Comparison of ENCODE assay signal across 15 cellular contexts in genomic region chr5:138985256-138985655, GRCh38.
DNase-seq lines count a peak whose midpoint lies in the region; ATAC-seq, FAIRE-seq and TF ChIP-seq lines count a peak whose summit lies in the region.
"Had no signal": no experiment of that assay in that cellular context is flagged by ENCODE, and none has a peak within 500 bp of the region (broad histone marks: within the 10 kb centered on the region; RNA-seq: fewer than 3 reads in every experiment).

No MANE protein-coding gene starts in this region.

- TF ChIP-seq CTCF in Calu3 (IDR thresholded peaks at IDR 0.05; ENCODE audit: unreplicated experiment) (no peak), H1 (IDR thresholded peaks at IDR 0.05; ENCODE audit: control extremely low read depth in 1 of 3, insufficient read depth in 1 of 3, low read depth in 1 of 3, low read length in 3 of 3) (no peak), suprapubic skin (IDR thresholded peaks at IDR 0.05) (no peak), foreskin fibroblast (IDR thresholded peaks at IDR 0.05; ENCODE audit: low read depth, low read length) (no peak)

- no peak overlapping the region for H2AFZ ChIP-seq in H1 (ENCODE audit: low read length)
- no peak overlapping the region for H2AFZ ChIP-seq in trophoblast cell (ENCODE audit: insufficient read depth, low read length, poor library complexity)

- intact Hi-C loops in Calu3 (cut with micrococcal nuclease; ENCODE audit: unreplicated experiment), result no loop called here

- no peaks in the 10 kb centered on the region for H3K23me2 ChIP-seq in H1 (ENCODE audit: low read depth, low read length)

- no peak overlapping the region for H4K91ac ChIP-seq in H1 (replicated peaks; ENCODE audit: insufficient read length, low read length)
- H4K91ac ChIP-seq in trophoblast cell (ENCODE audit: low read depth, low read length), result no peak overlapping the region

- H3K27ac Mint-ChIP-seq in Calu3 (ENCODE audit: unreplicated experiment), result peak overlapping the region; percentile 77
- H3K27ac Mint-ChIP-seq: activated T-cell treated with anti-CD3 and anti-CD28 coated beads, Interleukin-2, amount 50 U/mL, for 72 hours had no signal

- BruUV-seq in Calu3 (replicated peaks; lab: Mats Ljungman, UMichigan), result no TSS peak

- H3K18ac ChIP-seq in H1 (ENCODE audit: extremely low read depth, low read length), result no peak overlapping the region
- H3K18ac ChIP-seq in trophoblast cell (ENCODE audit: low read length), result no peak overlapping the region

- CTCF ChIA-PET in Calu3 (lab: Charles Lee) (interaction anchor here (0.7 to 1.0 kb wide), 2 partner anchors 10 to 16 kb away, joined by 3 to 4 read pairs; no protein-coding TSS in a partner anchor), H1 (lab: Charles Lee; ENCODE audit: partially characterized antibody) (interaction anchor here (0.8 to 1.6 kb wide), 7 partner anchors 10 to 261 kb away, joined by 3 to 5 read pairs (median 4); no protein-coding TSS in a partner anchor)

- no peak for ATAC-seq in HG02884 (IDR thresholded peaks at IDR 0.05; ENCODE audit: unreplicated experiment)
- ATAC-seq: naive thymus-derived CD4-positive, alpha-beta T cell had no signal

- H3K4ac ChIP-seq in H1 (replicated peaks; ENCODE audit: insufficient read length, low read depth, low read length) (no peak overlapping the region), trophoblast cell (ENCODE audit: low read depth, low read length) (no peak overlapping the region)

- no peak overlapping the region for H3K4me2 ChIP-seq in H1 (ENCODE audit: insufficient read depth in 1 of 2, low read depth in 2 of 2, low read length in 2 of 2)
- H3K4me2 ChIP-seq in trophoblast cell (ENCODE audit: low read length), result no peak overlapping the region

- H3K4me1 ChIP-seq in H1 (replicated peaks in 1 of 4; ENCODE audit: control insufficient read depth in 3 of 4, insufficient read depth in 4 of 4, low read length in 3 of 4) (no peaks in the 10 kb centered on the region), trophoblast cell (ENCODE audit: control insufficient read depth in 1 of 2, insufficient read depth in 2 of 2, low read length in 2 of 2) (peaks cover 2 to 3% of the 10 kb centered on the region in 2 experiments), suprapubic skin (peaks cover 8% of the 10 kb centered on the region)
- H3K4me1 ChIP-seq: lower lobe of right lung, tibial nerve had no signal

- H3K9ac ChIP-seq in H1 (replicated peaks in 1 of 4; ENCODE audit: extremely low read depth in 1 of 4, low read depth in 3 of 4, low read length in 3 of 4), result no peak overlapping the region
- no peak overlapping the region for H3K9ac ChIP-seq in trophoblast cell (ENCODE audit: low read length)

- no peak for FAIRE-seq in H1 (lab: Jason Lieb, UNC)

- H3K79me1 ChIP-seq in H1 (ENCODE audit: low read depth, low read length) (no peaks in the 10 kb centered on the region), trophoblast cell (ENCODE audit: low read length) (no peaks in the 10 kb centered on the region)

- no peaks in the 10 kb centered on the region for H3K9me3 ChIP-seq in H1 (ENCODE audit: insufficient read depth in 2 of 2, low read depth in 1 of 2, low read length in 1 of 2)
- H3K9me3 ChIP-seq in trophoblast cell (ENCODE audit: insufficient read depth, low read depth, low read length), result no peaks in the 10 kb centered on the region
- no peaks in the 10 kb centered on the region for H3K9me3 ChIP-seq in suprapubic skin
- H3K9me3 ChIP-seq: lower lobe of right lung, tibial nerve had no signal

- H4K8ac ChIP-seq in H1 (ENCODE audit: extremely low read depth, insufficient read depth, low read length) (no peak overlapping the region), trophoblast cell (ENCODE audit: low read depth, low read length) (no peak overlapping the region)

- no peaks in the 10 kb centered on the region for H4K20me1 ChIP-seq in H1 (replicated peaks in 1 of 2; ENCODE audit: control insufficient read depth in 1 of 2, insufficient read depth in 2 of 2, low read length in 2 of 2)

- no peak overlapping the region for H3K14ac ChIP-seq in H1 (ENCODE audit: insufficient read length)
- no peak overlapping the region for H3K14ac ChIP-seq in trophoblast cell (ENCODE audit: low read length)

- POLR2A ChIA-PET in H1 (lab: Charles Lee; ENCODE audit: partially characterized antibody), result interaction anchor here (1.0 to 1.1 kb wide), 2 partner anchors 12 to 320 kb away, joined by 3 read pairs; no protein-coding TSS in a partner anchor

- H3K36me3 ChIP-seq in H1 (ENCODE audit: control insufficient read depth in 2 of 4, insufficient read depth in 4 of 4, low read length in 3 of 4) (no peaks in the 10 kb centered on the region; a peak in 1 of 8 replicates), trophoblast cell (ENCODE audit: control insufficient read depth in 1 of 2, insufficient read depth in 2 of 2, low read length in 2 of 2) (no peaks in the 10 kb centered on the region), suprapubic skin (no peaks in the 10 kb centered on the region)
- H3K36me3 ChIP-seq: lower lobe of right lung had no signal

- H3K4me3 Mint-ChIP-seq in Calu3 (ENCODE audit: low read depth, unreplicated experiment), result peak overlapping the region; percentile 26
- H3K4me3 Mint-ChIP-seq: activated T-cell treated with anti-CD3 and anti-CD28 coated beads, Interleukin-2, amount 50 U/mL, for 72 hours; naive thymus-derived CD4-positive, alpha-beta T cell had no signal

- no peaks in the 10 kb centered on the region for H3K79me2 ChIP-seq in H1 (ENCODE audit: control insufficient read depth in 1 of 2, insufficient read depth in 2 of 2, low read length in 2 of 2)
- H3K79me2 ChIP-seq in trophoblast cell (ENCODE audit: control insufficient read depth, insufficient read depth, low read length, poor library complexity), result no peaks in the 10 kb centered on the region

- 0 out of 2 replicates have a peak overlapping the region, but pooled peaks have one; percentile 40 for H2BK15ac ChIP-seq in H1 (ENCODE audit: low read length)

- H3K4me1 Mint-ChIP-seq in Calu3 (ENCODE audit: low read depth, unreplicated experiment), result peaks cover 21% of the 10 kb centered on the region

- no peaks in the 10 kb centered on the region for H3K27me3 ChIP-seq in H1 (replicated peaks in 1 of 4; ENCODE audit: control insufficient read depth in 3 of 4, extremely low read depth in 1 of 4, insufficient read depth in 3 of 4, low read length in 3 of 4)
- H3K27me3 ChIP-seq in trophoblast cell (ENCODE audit: insufficient read depth, low read length), result no peaks in the 10 kb centered on the region
- no peaks in the 10 kb centered on the region for H3K27me3 ChIP-seq in suprapubic skin
- H3K27me3 ChIP-seq: tibial nerve had no signal

- no peak overlapping the region for H2BK20ac ChIP-seq in H1 (ENCODE audit: low read length)

- no peaks in the 10 kb centered on the region for H3K9me3 Mint-ChIP-seq in Calu3 (ENCODE audit: low read depth, unreplicated experiment)
- H3K9me3 Mint-ChIP-seq: activated T-cell treated with anti-CD3 and anti-CD28 coated beads, Interleukin-2, amount 50 U/mL, for 72 hours; naive thymus-derived CD4-positive, alpha-beta T cell had no signal

- TF ChIP-seq POLR2A in H1 (IDR thresholded peaks at IDR 0.05; ENCODE audit: control extremely low read depth in 1 of 2, low read depth in 2 of 2, low read length in 2 of 2) (no peak), suprapubic skin (IDR thresholded peaks at IDR 0.05) (no peak)

- no peak overlapping the region for H2AK5ac ChIP-seq in H1 (ENCODE audit: low read depth, low read length)
- H2AK5ac ChIP-seq in trophoblast cell (ENCODE audit: low read length), result no peak overlapping the region

- no peak overlapping the region for H2BK5ac ChIP-seq in H1 (ENCODE audit: low read depth, low read length)
- no peak overlapping the region for H2BK5ac ChIP-seq in trophoblast cell (ENCODE audit: low read depth, low read length, poor library complexity)

- H3K27ac ChIP-seq in H1 (ENCODE audit: low read depth, low read length) (no peak overlapping the region), trophoblast cell (ENCODE audit: low read depth, low read length) (no peak overlapping the region), suprapubic skin (no peak overlapping the region)
- H3K27ac ChIP-seq: lower lobe of right lung, tibial nerve had no signal

- no peaks in the 10 kb centered on the region for H3K36me3 Mint-ChIP-seq in Calu3 (ENCODE audit: insufficient read depth, unreplicated experiment)

- H2BK120ac ChIP-seq in H1 (replicated peaks; ENCODE audit: low read depth, low read length), result no peak overlapping the region
- H2BK120ac ChIP-seq in trophoblast cell (ENCODE audit: insufficient read depth, low read length, poor library complexity), result no peak overlapping the region

- no peak overlapping the region for H4K5ac ChIP-seq in H1 (ENCODE audit: insufficient read length, low read depth, low read length)

- TF ChIP-seq EP300 in H1 (IDR thresholded peaks at IDR 0.05; ENCODE audit: borderline replicate concordance in 1 of 2, low read depth in 2 of 2, low read length in 2 of 2), result no peak
- no peak for TF ChIP-seq EP300 in suprapubic skin (IDR thresholded peaks at IDR 0.05)

- no peak for TF ChIP-seq RAD21 in H1 (IDR thresholded peaks at IDR 0.05 in 1 of 2, conservative IDR thresholded peaks at IDR 0.05 in 1 of 2; ENCODE audit: low read depth in 2 of 2, low read length in 2 of 2)

- H3K27me3 Mint-ChIP-seq in Calu3 (ENCODE audit: unreplicated experiment), result no peaks in the 10 kb centered on the region
- H3K27me3 Mint-ChIP-seq: naive thymus-derived CD4-positive, alpha-beta T cell had no signal

- H3K23ac ChIP-seq in H1 (ENCODE audit: insufficient read length) (no peak overlapping the region), trophoblast cell (ENCODE audit: low read length) (no peak overlapping the region)

- no peak overlapping the region for H4K12ac ChIP-seq in trophoblast cell (ENCODE audit: low read depth, low read length)

- peak; percentile 22 for DNase-seq in Calu3
- DNase-seq in NCI-H226, result peak; percentile 60
- DNase-seq in H1 (ENCODE audit: low read depth in 1 of 2, low spot score in 2 of 2), result peak in 1 of 2 experiments; percentile 31
- DNase-seq in trophoblast cell, result peak; percentile 72 to 85
- no peak for DNase-seq in suprapubic skin (ENCODE audit: low spot score in 2 of 2)
- DNase-seq in DMS79 (lab: John Stamatoyannopoulos, UW), result no peak
- no peak for DNase-seq in foreskin fibroblast
- DNase-seq: activated CD4-positive, alpha-beta T cell treated with anti-CD3 and anti-CD28 coated beads, Interleukin-2, amount 50 U/mL, for 1 hour; activated T-cell treated with anti-CD3 and anti-CD28 coated beads, Interleukin-2, amount 50 U/mL, for 72 hours; amniotic stem cell; lower lobe of right lung; stimulated activated CD4-positive, alpha-beta T cell treated with anti-CD3 and anti-CD28 coated beads, Interleukin-2, amount 100 ng/mL, for 24 hours had no signal

- H2BK12ac ChIP-seq in H1 (ENCODE audit: low read depth, low read length) (no peak overlapping the region), trophoblast cell (ENCODE audit: low read length) (no peak overlapping the region)

- WGBS in H1 (ENCODE audit: extremely low coverage in 1 of 2, insufficient coverage in 1 of 2, insufficient read length in 1 of 2, insufficient replicate concordance in 2 of 2, low coverage in 1 of 2, low lambda C conversion rate in 2 of 2, missing lambda C conversion rate in 1 of 2), 2 experiments, result 87% methylated on average over 4 of the region's 4 CpGs; no CpG with 5 or more reads in 1 of the 2 experiments
- WGBS in trophoblast cell (ENCODE audit: extremely low coverage, insufficient coverage, insufficient read length), result no CpG with 5 or more reads among the region's 4 CpGs
- WGBS in suprapubic skin, result 65% methylated on average over 4 of the region's 4 CpGs

- no peak overlapping the region for H3K56ac ChIP-seq in H1 (replicated peaks; ENCODE audit: insufficient read length, low read depth, low read length)

- H3K4me3 ChIP-seq in H1 (ENCODE audit: extremely low read depth in 1 of 4, insufficient read depth in 2 of 4, low read depth in 3 of 4, low read length in 4 of 4) (no peak overlapping the region), trophoblast cell (ENCODE audit: low read depth, low read length) (no peak overlapping the region), suprapubic skin (no peak overlapping the region), foreskin fibroblast (ENCODE audit: low read depth in 1 of 2, low read length in 2 of 2) (no peak overlapping the region)
- H3K4me3 ChIP-seq: lower lobe of right lung, tibial nerve had no signal

Comparison
In these comparisons a context has a peak if more than half of its experiments do, and no peak if none do; other contexts are left out.
1. DNase-seq: peak in Calu3 (single experiment), NCI-H226 (single experiment) and trophoblast cell (2 of 2); none in suprapubic skin (0 of 2), DMS79 (single experiment) and foreskin fibroblast (0 of 2).